ENCODE assay signal across 10 cellular contexts in the genomic region with DNA sequence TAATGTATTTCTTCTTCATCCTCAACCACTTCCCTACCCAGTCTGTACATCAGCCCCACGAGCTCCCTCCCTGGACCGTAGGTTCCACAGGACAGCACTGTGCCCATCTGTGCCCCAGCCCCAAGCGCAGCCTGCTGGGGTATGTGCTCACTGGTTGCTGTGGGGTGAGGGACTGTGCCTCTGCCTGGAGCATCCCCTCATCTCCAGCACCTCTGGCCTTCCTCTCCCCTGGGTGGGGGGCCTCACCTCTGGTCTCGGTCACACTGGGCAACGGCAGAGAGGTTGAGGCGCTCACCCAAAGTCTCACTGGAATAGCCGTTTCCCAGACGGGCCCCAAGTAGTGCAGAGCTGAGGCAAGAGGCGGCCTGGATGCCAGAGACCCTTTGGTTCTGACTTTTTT. TPM values are rescaled to one million over a fixed set of nuclear protein-coding genes. Genes with fewer than 3 reads are reported as not detected.
DNase-seq lines count a peak whose midpoint lies in the region; ATAC-seq and TF ChIP-seq lines count a peak whose summit lies in the region.
"Had no signal": no experiment of that assay in that cellular context is flagged by ENCODE, and none has a peak within 500 bp of the region (broad histone marks: within the 10 kb centered on the region; RNA-seq: fewer than 3 reads in every experiment).

No MANE protein-coding gene starts in this region.

- H3K27me3 ChIP-seq in H9 (ENCODE audit: insufficient read depth, low read length), result no peaks in the 10 kb centered on the region

- no peak overlapping the region for H3K27ac ChIP-seq in H9 (ENCODE audit: insufficient read length, low read depth, low read length)

- no peak overlapping the region for H2BK5ac ChIP-seq in H9 (ENCODE audit: insufficient read length, low read length)

- H2BK120ac ChIP-seq in H9 (ENCODE audit: low read depth, low read length, poor library complexity, severe bottlenecking), result no peak overlapping the region

- peak overlapping the region; percentile 85 to 96 for H3K4me3 Mint-ChIP-seq in H9
- peak overlapping the region; percentile 97 for H3K4me3 Mint-ChIP-seq in activated naive CD8-positive, alpha-beta T cell treated with anti-CD3 and anti-CD28 coated beads for 36 hours
- peak overlapping the region; percentile 70 to 90 (median 83) for H3K4me3 Mint-ChIP-seq in naive thymus-derived CD8-positive, alpha-beta T cell

- H3K23me2 ChIP-seq in H9 (ENCODE audit: insufficient read length, low read depth, low read length, poor library complexity, severe bottlenecking), result peaks cover 9% of the 10 kb centered on the region

- no peaks in the 10 kb centered on the region for H3K9me3 ChIP-seq in H9 (ENCODE audit: control insufficient read depth, low read depth, low read length)

- H3K23ac ChIP-seq in H9 (ENCODE audit: insufficient read length, low read depth, low read length), result no peak overlapping the region

- no peak overlapping the region for H2AFZ ChIP-seq in H9 (ENCODE audit: low read length)

- POLR2A ChIA-PET in naive thymus-derived CD8-positive, alpha-beta T cell (lab: Charles Lee), result interaction anchor here (0.7 to 1.3 kb wide), 2 partner anchors 10 to 109 kb away, joined by 3 to 5 read pairs; no protein-coding TSS in a partner anchor

- no peak overlapping the region for H2AK5ac ChIP-seq in H9 (ENCODE audit: insufficient read length, low read length)

- TF ChIP-seq CTCF in AG10803 (conservative IDR thresholded peaks at IDR 0.05; ENCODE audit: low read length), result no peak
- TF ChIP-seq CTCF in H9 (conservative IDR thresholded peaks at IDR 0.05), result no peak

- no peak overlapping the region for H3K27ac Mint-ChIP-seq in H9
- no peak overlapping the region for H3K27ac Mint-ChIP-seq in activated naive CD8-positive, alpha-beta T cell treated with anti-CD3 and anti-CD28 coated beads for 36 hours
- peak overlapping the region in 6 of 10 donors; percentile 31 to 87 (median 76) for H3K27ac Mint-ChIP-seq in naive thymus-derived CD8-positive, alpha-beta T cell

- no peak overlapping the region for H2BK20ac ChIP-seq in H9 (ENCODE audit: low read depth, low read length, poor library complexity, severe bottlenecking)

- H3K9ac ChIP-seq in H9 (ENCODE audit: extremely low read depth, insufficient read length, low read length), result peak overlapping the region; percentile 36

- no peak overlapping the region for H3K56ac ChIP-seq in H9 (ENCODE audit: insufficient read length, low read depth, low read length)

- WGBS in H9 (ENCODE audit: extremely low coverage, insufficient read length, low lambda C conversion rate), result no CpG with 5 or more reads among the region's 9 CpGs

- H3K36me3 Mint-ChIP-seq in H9 (ENCODE audit: insufficient read depth in 1 of 3, low read depth in 3 of 3), result peaks cover 38 to 63% (median 41%) of the 10 kb centered on the region in 3 experiments
- peaks cover 31% of the 10 kb centered on the region for H3K36me3 Mint-ChIP-seq in activated naive CD8-positive, alpha-beta T cell treated with anti-CD3 and anti-CD28 coated beads for 36 hours
- peaks cover 0 to 22% (median 14%) of the 10 kb centered on the region in 3 donors for H3K36me3 Mint-ChIP-seq in naive thymus-derived CD8-positive, alpha-beta T cell

- no peak overlapping the region for H3T11ph ChIP-seq in H9 (ENCODE audit: low read length)

- no peak overlapping the region for H2BK15ac ChIP-seq in H9 (ENCODE audit: low read depth, low read length)

- peaks cover 15 to 18% of the 10 kb centered on the region in 2 experiments for H3K4me1 Mint-ChIP-seq in H9
- peaks cover 35% of the 10 kb centered on the region for H3K4me1 Mint-ChIP-seq in activated naive CD8-positive, alpha-beta T cell treated with anti-CD3 and anti-CD28 coated beads for 36 hours
- H3K4me1 Mint-ChIP-seq in naive thymus-derived CD8-positive, alpha-beta T cell, result peaks cover 18 to 50% (median 30%) of the 10 kb centered on the region in 4 donors

- peaks cover 20% of the 10 kb centered on the region; the same call in 1 of the 2 replicates for H3K79me2 ChIP-seq in H9 (ENCODE audit: insufficient read depth, low read length)

- ATAC-seq in naive thymus-derived CD8-positive, alpha-beta T cell, result no peak
- no peak for ATAC-seq in GM21717 (IDR thresholded peaks at IDR 0.05; ENCODE audit: unreplicated experiment)
- ATAC-seq in HG02571 (IDR thresholded peaks at IDR 0.05; ENCODE audit: unreplicated experiment), result no peak

- peak overlapping the region; percentile 38 for H3K4me2 ChIP-seq in H9 (ENCODE audit: insufficient read depth, insufficient read length, low read length)

- H3K18ac ChIP-seq in H9 (ENCODE audit: insufficient read length, low read depth, low read length), result no peak overlapping the region

- H3K9me3 Mint-ChIP-seq in H9, result peaks cover 24 to 25% of the 10 kb centered on the region in 2 experiments
- peaks cover 11% of the 10 kb centered on the region for H3K9me3 Mint-ChIP-seq in activated naive CD8-positive, alpha-beta T cell treated with anti-CD3 and anti-CD28 coated beads for 36 hours
- H3K9me3 Mint-ChIP-seq in naive thymus-derived CD8-positive, alpha-beta T cell, result peaks cover 0 to 6% (median 0%) of the 10 kb centered on the region in 9 donors

- H4K5ac ChIP-seq in H9 (ENCODE audit: insufficient read length, low read depth, low read length), result no peak overlapping the region

- no peak overlapping the region for H4K91ac ChIP-seq in H9 (ENCODE audit: insufficient read length, low read depth, low read length)

- DNase-seq in AG10803 (ENCODE audit: low read depth) (no peak), H9 (no peak), NCI-H510A treated with DMSO at 0.1 percent for 48 hours (lab: John Stamatoyannopoulos, UW) (no peak), mucosa of gallbladder (ENCODE audit: low spot score) (no peak)
- no peak for DNase-seq in activated naive CD8-positive, alpha-beta T cell treated with anti-CD3 and anti-CD28 coated beads for 36 hours
- DNase-seq in naive thymus-derived CD8-positive, alpha-beta T cell, result no peak
- DNase-seq: NCI-H2171 treated with DMSO at 0.1 percent for 48 hours, SIG-M5 had no signal

- no peak overlapping the region for H3K14ac ChIP-seq in H9 (ENCODE audit: insufficient read depth, low read length)

- H3K4me1 ChIP-seq in H9 (ENCODE audit: insufficient read depth, low read length), result no peaks in the 10 kb centered on the region; the same call in 1 of the 2 replicates

- no peak overlapping the region for H3K4ac ChIP-seq in H9 (ENCODE audit: low read depth, low read length)

- no peaks in the 10 kb centered on the region for H3K79me1 ChIP-seq in H9 (ENCODE audit: insufficient read depth, low read depth, low read length, poor library complexity, severe bottlenecking)

- H3K4me3 ChIP-seq in AG10803 (ENCODE audit: low read length), result peak overlapping the region; percentile 65; the same call in 1 of the 2 replicates

- no peak overlapping the region for H4K8ac ChIP-seq in H9 (replicated peaks; ENCODE audit: insufficient read length, low read depth, low read length)

- H2BK12ac ChIP-seq in H9 (ENCODE audit: insufficient read length, low read depth, low read length), result no peak overlapping the region

- H3K27me3 Mint-ChIP-seq in H9 (ENCODE audit: low read depth), result no peaks in the 10 kb centered on the region
- no peaks in the 10 kb centered on the region for H3K27me3 Mint-ChIP-seq in activated naive CD8-positive, alpha-beta T cell treated with anti-CD3 and anti-CD28 coated beads for 36 hours
- H3K27me3 Mint-ChIP-seq in naive thymus-derived CD8-positive, alpha-beta T cell, result no peaks in the 10 kb centered on the region

- no peaks in the 10 kb centered on the region for H4K20me1 ChIP-seq in H9 (ENCODE audit: control insufficient read depth, insufficient read depth, insufficient read length)

RNA-seq across cellular contexts. Expression of gene PRKAR1B, which starts 1.5 kb away (rescaled TPM):
- total RNA-seq in H9 (2021) (43.3 and 44.2 TPM in 2 replicates), mucosa of gallbladder (19.9 TPM)
- 10 to 100 TPM; 38.1 to 40.2 TPM for total RNA-seq in activated naive CD8-positive, alpha-beta T cell treated with anti-CD3 and anti-CD28 coated beads for 36 hours
- 10 to 100 TPM; 46.2 to 47.3 TPM for total RNA-seq in naive thymus-derived CD8-positive, alpha-beta T cell
- 10 to 100 TPM; 14.6 to 35.4 (median 27.6) TPM for polyA plus RNA-seq in naive thymus-derived CD8-positive, alpha-beta T cell

RNA-seq across cellular contexts. Expression of gene DNAAF5, which starts 2.1 kb away (rescaled TPM):
- total RNA-seq in H9 (2021), result 42.7 and 43.5 TPM in 2 replicates
- 10 to 100 TPM; 46.8 to 48.5 TPM for total RNA-seq in activated naive CD8-positive, alpha-beta T cell treated with anti-CD3 and anti-CD28 coated beads for 36 hours
- 10 to 100 TPM; 12.3 to 16.3 TPM for total RNA-seq in naive thymus-derived CD8-positive, alpha-beta T cell
- 1 to 10 TPM; 2.8 to 4.6 (median 4.6) TPM for polyA plus RNA-seq in naive thymus-derived CD8-positive, alpha-beta T cell
- total RNA-seq in mucosa of gallbladder, result 30.9 TPM

Comparison
In these comparisons a context has a peak if more than half of its experiments do, and no peak if none do; other contexts are left out.
1. H3K27ac Mint-ChIP-seq: peak in naive thymus-derived CD8-positive, alpha-beta T cell (6 of 10); none in H9 (0 of 3) and activated naive CD8-positive, alpha-beta T cell treated with anti-CD3 and anti-CD28 coated beads for 36 hours (single experiment).
2. Peak in every context shown above with its lines, with median percentiles within 50 percentile points of each other: H3K4me3 Mint-ChIP-seq.